ENCODE assay signal across 1 cellular context in the genomic region with DNA sequence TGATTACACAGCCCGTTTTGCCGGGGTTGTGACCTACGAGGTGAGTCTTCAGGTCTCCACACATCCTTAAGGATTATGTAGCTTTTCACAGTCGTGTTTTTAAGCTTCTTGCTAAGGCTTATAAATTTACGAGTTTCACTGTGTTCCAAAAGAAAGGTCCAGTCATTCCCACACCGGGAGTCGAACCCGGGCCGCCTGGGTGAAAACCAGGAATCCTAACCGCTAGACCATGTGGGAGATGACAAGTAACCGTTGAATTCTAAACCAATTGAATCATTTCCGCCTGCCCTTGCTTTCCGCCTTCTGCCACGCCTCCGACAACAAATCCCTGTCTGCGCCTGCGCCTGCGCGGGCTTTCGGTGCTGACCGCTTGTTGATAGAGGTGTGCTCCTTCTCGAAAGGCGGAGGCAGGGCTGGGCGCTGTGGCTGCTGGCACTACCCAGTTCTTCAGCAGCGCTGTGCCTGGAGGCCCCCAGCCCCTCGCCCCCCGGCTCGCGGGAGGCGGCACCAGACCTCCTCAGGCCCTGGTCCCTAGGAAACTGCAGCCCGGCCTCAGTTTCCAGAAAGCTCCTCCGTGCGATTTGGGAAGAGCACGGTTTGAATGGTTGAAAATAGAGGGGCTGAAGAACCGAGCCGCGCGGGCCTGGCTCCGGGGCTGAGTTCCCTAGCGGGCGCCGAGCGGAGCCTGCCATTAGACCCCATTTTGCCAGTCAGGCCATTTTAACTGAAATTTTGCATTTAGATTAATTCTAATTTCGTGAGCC.
TF ChIP-seq lines count a peak whose summit lies in the region.

No MANE protein-coding gene starts in this region.

TF ChIP-seq in HepG2, 621 proteins besides CTCF, POLR2A, EP300 and RAD21 (continued from another document and continues in another):
- TF ChIP-seq, protein P1, sequence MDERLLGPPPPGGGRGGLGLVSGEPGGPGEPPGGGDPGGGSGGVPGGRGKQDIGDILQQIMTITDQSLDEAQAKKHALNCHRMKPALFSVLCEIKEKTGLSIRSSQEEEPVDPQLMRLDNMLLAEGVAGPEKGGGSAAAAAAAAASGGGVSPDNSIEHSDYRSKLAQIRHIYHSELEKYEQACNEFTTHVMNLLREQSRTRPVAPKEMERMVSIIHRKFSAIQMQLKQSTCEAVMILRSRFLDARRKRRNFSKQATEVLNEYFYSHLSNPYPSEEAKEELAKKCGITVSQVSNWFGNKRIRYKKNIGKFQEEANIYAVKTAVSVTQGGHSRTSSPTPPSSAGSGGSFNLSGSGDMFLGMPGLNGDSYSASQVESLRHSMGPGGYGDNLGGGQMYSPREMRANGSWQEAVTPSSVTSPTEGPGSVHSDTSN (CRISPR knock-in tag; IDR thresholded peaks at IDR 0.05) = no peak
- peak; percentile 76; the same call in 1 of the 2 replicates for TF ChIP-seq ZFP37 (CRISPR knock-in tag; IDR thresholded peaks at IDR 0.05; ENCODE audit: borderline replicate concordance)
- TF ChIP-seq SALL2 (CRISPR knock-in tag; IDR thresholded peaks at IDR 0.05) = peak; percentile 62; the same call in 1 of the 2 replicates
- peak; percentile 79 for TF ChIP-seq ZNF331 (CRISPR knock-in tag; IDR thresholded peaks at IDR 0.05)
- no peak for TF ChIP-seq SRSF9 (IDR thresholded peaks at IDR 0.05; ENCODE audit: borderline replicate concordance, insufficient read depth, low read depth, low read length, poor library complexity, severe bottlenecking)
- TF ChIP-seq MEIS1 (CRISPR knock-in tag; IDR thresholded peaks at IDR 0.05; ENCODE audit: borderline replicate concordance) = peak; percentile 74; the same call in 1 of the 2 replicates
- TF ChIP-seq ZNF605 (CRISPR knock-in tag; IDR thresholded peaks at IDR 0.05) = peak; percentile 81
- peak; percentile 86; the same call in 1 of the 2 replicates for TF ChIP-seq ZNF547 (CRISPR knock-in tag; IDR thresholded peaks at IDR 0.05)
- peak; percentile 59; the same call in 1 of the 2 replicates for TF ChIP-seq ZNF343 (CRISPR knock-in tag; IDR thresholded peaks at IDR 0.05)
- no peak for TF ChIP-seq ZFP82 (CRISPR knock-in tag; IDR thresholded peaks at IDR 0.05; ENCODE audit: borderline replicate concordance)
- peak; percentile 55; the same call in 1 of the 2 replicates for TF ChIP-seq ZSCAN12 (CRISPR knock-in tag; IDR thresholded peaks at IDR 0.05)
- TF ChIP-seq ZNF792 (CRISPR knock-in tag; IDR thresholded peaks at IDR 0.05) = peak; percentile 77
- TF ChIP-seq, protein P2, sequence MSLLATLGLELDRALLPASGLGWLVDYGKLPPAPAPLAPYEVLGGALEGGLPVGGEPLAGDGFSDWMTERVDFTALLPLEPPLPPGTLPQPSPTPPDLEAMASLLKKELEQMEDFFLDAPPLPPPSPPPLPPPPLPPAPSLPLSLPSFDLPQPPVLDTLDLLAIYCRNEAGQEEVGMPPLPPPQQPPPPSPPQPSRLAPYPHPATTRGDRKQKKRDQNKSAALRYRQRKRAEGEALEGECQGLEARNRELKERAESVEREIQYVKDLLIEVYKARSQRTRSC (CRISPR knock-in tag; IDR thresholded peaks at IDR 0.05; ENCODE audit: low read depth) = 0 out of 2 replicates have a peak, but pooled peaks have one; percentile 47
- peak; percentile 60 for TF ChIP-seq YY1 (IDR thresholded peaks at IDR 0.05; ENCODE audit: insufficient read depth, insufficient replicate concordance, low read depth, low read length)
- peak; percentile 80 for TF ChIP-seq TOPORS (CRISPR knock-in tag; IDR thresholded peaks at IDR 0.05)
- TF ChIP-seq, protein P3, sequence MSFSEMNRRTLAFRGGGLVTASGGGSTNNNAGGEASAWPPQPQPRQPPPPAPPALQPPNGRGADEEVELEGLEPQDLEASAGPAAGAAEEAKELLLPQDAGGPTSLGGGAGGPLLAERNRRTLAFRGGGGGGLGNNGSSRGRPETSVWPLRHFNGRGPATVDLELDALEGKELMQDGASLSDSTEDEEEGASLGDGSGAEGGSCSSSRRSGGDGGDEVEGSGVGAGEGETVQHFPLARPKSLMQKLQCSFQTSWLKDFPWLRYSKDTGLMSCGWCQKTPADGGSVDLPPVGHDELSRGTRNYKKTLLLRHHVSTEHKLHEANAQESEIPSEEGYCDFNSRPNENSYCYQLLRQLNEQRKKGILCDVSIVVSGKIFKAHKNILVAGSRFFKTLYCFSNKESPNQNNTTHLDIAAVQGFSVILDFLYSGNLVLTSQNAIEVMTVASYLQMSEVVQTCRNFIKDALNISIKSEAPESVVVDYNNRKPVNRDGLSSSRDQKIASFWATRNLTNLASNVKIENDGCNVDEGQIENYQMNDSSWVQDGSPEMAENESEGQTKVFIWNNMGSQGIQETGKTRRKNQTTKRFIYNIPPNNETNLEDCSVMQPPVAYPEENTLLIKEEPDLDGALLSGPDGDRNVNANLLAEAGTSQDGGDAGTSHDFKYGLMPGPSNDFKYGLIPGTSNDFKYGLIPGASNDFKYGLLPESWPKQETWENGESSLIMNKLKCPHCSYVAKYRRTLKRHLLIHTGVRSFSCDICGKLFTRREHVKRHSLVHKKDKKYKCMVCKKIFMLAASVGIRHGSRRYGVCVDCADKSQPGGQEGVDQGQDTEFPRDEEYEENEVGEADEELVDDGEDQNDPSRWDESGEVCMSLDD (CRISPR knock-in tag; IDR thresholded peaks at IDR 0.05; ENCODE audit: borderline replicate concordance) = peak; percentile 44; the same call in 1 of the 2 replicates
- TF ChIP-seq, protein P4, sequence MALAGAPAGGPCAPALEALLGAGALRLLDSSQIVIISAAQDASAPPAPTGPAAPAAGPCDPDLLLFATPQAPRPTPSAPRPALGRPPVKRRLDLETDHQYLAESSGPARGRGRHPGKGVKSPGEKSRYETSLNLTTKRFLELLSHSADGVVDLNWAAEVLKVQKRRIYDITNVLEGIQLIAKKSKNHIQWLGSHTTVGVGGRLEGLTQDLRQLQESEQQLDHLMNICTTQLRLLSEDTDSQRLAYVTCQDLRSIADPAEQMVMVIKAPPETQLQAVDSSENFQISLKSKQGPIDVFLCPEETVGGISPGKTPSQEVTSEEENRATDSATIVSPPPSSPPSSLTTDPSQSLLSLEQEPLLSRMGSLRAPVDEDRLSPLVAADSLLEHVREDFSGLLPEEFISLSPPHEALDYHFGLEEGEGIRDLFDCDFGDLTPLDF (CRISPR knock-in tag; IDR thresholded peaks at IDR 0.05) = peak; percentile 87
- no peak for TF ChIP-seq SOX6 (IDR thresholded peaks at IDR 0.05)
- peak; percentile 56 for TF ChIP-seq SOX6 (CRISPR knock-in tag; IDR thresholded peaks at IDR 0.05)
- TF ChIP-seq, protein P5, sequence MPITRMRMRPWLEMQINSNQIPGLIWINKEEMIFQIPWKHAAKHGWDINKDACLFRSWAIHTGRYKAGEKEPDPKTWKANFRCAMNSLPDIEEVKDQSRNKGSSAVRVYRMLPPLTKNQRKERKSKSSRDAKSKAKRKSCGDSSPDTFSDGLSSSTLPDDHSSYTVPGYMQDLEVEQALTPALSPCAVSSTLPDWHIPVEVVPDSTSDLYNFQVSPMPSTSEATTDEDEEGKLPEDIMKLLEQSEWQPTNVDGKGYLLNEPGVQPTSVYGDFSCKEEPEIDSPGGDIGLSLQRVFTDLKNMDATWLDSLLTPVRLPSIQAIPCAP (CRISPR knock-in tag; IDR thresholded peaks at IDR 0.05; ENCODE audit: low read depth) = no peak
- TF ChIP-seq ZNF382 (CRISPR knock-in tag; IDR thresholded peaks at IDR 0.05; ENCODE audit: borderline replicate concordance) = no peak
- TF ChIP-seq, protein P6, sequence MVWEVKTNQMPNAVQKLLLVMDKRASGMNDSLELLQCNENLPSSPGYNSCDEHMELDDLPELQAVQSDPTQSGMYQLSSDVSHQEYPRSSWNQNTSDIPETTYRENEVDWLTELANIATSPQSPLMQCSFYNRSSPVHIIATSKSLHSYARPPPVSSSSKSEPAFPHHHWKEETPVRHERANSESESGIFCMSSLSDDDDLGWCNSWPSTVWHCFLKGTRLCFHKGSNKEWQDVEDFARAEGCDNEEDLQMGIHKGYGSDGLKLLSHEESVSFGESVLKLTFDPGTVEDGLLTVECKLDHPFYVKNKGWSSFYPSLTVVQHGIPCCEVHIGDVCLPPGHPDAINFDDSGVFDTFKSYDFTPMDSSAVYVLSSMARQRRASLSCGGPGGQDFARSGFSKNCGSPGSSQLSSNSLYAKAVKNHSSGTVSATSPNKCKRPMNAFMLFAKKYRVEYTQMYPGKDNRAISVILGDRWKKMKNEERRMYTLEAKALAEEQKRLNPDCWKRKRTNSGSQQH (CRISPR knock-in tag; IDR thresholded peaks at IDR 0.05; ENCODE audit: low read depth) = peak; percentile 33; the same call in 1 of the 2 replicates
- TF ChIP-seq, protein P7, sequence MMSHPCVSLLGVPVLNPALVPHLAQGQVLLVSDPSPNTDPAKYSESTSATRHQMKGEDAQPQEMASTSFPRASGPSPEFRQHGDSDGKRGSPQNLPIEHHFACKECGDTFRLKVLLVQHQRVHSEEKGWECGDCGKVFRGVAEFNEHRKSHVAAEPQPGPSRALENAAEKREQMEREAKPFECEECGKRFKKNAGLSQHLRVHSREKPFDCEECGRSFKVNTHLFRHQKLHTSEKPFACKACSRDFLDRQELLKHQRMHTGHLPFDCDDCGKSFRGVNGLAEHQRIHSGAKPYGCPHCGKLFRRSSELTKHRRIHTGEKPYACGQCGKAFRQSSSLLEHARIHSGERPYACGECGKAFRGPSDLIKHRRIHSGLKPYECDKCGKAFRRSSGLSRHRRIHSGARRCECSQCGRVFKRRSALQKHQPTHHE (CRISPR knock-in tag; IDR thresholded peaks at IDR 0.05; ENCODE audit: borderline replicate concordance) = peak; percentile 52; the same call in 1 of the 2 replicates
- TF ChIP-seq ZNF777 (CRISPR knock-in tag; IDR thresholded peaks at IDR 0.05) = 0 out of 2 replicates have a peak, but pooled peaks have one; percentile 30
- TF ChIP-seq, protein P8, sequence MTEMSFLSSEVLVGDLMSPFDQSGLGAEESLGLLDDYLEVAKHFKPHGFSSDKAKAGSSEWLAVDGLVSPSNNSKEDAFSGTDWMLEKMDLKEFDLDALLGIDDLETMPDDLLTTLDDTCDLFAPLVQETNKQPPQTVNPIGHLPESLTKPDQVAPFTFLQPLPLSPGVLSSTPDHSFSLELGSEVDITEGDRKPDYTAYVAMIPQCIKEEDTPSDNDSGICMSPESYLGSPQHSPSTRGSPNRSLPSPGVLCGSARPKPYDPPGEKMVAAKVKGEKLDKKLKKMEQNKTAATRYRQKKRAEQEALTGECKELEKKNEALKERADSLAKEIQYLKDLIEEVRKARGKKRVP (CRISPR knock-in tag; IDR thresholded peaks at IDR 0.05) = no peak
- TF ChIP-seq ZNF570 (CRISPR knock-in tag; IDR thresholded peaks at IDR 0.05; ENCODE audit: borderline replicate concordance) = no peak
- peak in 1 of 2 experiments; percentile 51; a peak in 1 of 4 replicates for TF ChIP-seq KLF16 (CRISPR knock-in tag; IDR thresholded peaks at IDR 0.05)
- peak; percentile 58; the same call in 1 of the 2 replicates for TF ChIP-seq ZNF350 (CRISPR knock-in tag; IDR thresholded peaks at IDR 0.05; ENCODE audit: borderline replicate concordance, low read depth)
- TF ChIP-seq, protein P9, sequence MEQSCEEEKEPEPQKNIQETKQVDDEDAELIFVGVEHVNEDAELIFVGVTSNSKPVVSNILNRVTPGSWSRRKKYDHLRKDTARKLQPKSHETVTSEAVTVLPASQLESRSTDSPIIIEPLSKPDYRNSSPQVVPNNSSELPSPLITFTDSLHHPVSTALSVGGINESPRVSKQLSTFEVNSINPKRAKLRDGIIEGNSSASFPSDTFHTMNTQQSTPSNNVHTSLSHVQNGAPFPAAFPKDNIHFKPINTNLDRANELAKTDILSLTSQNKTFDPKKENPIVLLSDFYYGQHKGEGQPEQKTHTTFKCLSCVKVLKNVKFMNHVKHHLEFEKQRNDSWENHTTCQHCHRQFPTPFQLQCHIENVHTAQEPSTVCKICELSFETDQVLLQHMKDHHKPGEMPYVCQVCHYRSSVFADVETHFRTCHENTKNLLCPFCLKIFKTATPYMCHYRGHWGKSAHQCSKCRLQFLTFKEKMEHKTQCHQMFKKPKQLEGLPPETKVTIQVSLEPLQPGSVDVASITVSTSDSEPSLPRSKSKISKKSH (CRISPR knock-in tag; IDR thresholded peaks at IDR 0.05; ENCODE audit: borderline replicate concordance) = peak; percentile 64; the same call in 1 of the 2 replicates
- TF ChIP-seq TBX2 (CRISPR knock-in tag; IDR thresholded peaks at IDR 0.05; ENCODE audit: borderline replicate concordance) = peak; percentile 69; the same call in 1 of the 2 replicates
- peak; percentile 79; the same call in 1 of the 2 replicates for TF ChIP-seq KDM5B (CRISPR knock-in tag; IDR thresholded peaks at IDR 0.05; ENCODE audit: borderline replicate concordance)
- TF ChIP-seq ZNF205 (CRISPR knock-in tag; IDR thresholded peaks at IDR 0.05) = peak; percentile 42; the same call in 1 of the 2 replicates
- TF ChIP-seq YEATS4 (CRISPR knock-in tag; IDR thresholded peaks at IDR 0.05; ENCODE audit: borderline replicate concordance) = peak; percentile 7; the same call in 1 of the 2 replicates
- TF ChIP-seq SRSF1 (optimal IDR thresholded peaks at IDR 0.05; ENCODE audit: low read depth, low read length) = no peak
- peak; percentile 59; the same call in 1 of the 2 replicates for TF ChIP-seq ZNF616 (CRISPR knock-in tag; IDR thresholded peaks at IDR 0.05; ENCODE audit: low read depth)
- no peak for TF ChIP-seq KDM1A (CRISPR knock-in tag; IDR thresholded peaks at IDR 0.05)
- TF ChIP-seq ZNF24 (IDR thresholded peaks at IDR 0.05) = peak; percentile 98
- TF ChIP-seq MYC (CRISPR knock-in tag; IDR thresholded peaks at IDR 0.05; ENCODE audit: borderline replicate concordance) = peak; percentile 72; the same call in 1 of the 2 replicates
- peak; percentile 45; the same call in 1 of the 2 replicates for TF ChIP-seq CHD4 (IDR thresholded peaks at IDR 0.05; ENCODE audit: borderline replicate concordance, low read length)
- peak; percentile 67; the same call in 1 of the 2 replicates for TF ChIP-seq JUN (CRISPR knock-in tag; IDR thresholded peaks at IDR 0.05)
- TF ChIP-seq CBX1 (IDR thresholded peaks at IDR 0.05; ENCODE audit: low read depth) = peak; percentile 88
- no peak for TF ChIP-seq NFE2 (CRISPR knock-in tag; IDR thresholded peaks at IDR 0.05)
- TF ChIP-seq SATB2 (CRISPR knock-in tag; IDR thresholded peaks at IDR 0.05) = peak; percentile 43; the same call in 1 of the 2 replicates
- TF ChIP-seq, protein P10, sequence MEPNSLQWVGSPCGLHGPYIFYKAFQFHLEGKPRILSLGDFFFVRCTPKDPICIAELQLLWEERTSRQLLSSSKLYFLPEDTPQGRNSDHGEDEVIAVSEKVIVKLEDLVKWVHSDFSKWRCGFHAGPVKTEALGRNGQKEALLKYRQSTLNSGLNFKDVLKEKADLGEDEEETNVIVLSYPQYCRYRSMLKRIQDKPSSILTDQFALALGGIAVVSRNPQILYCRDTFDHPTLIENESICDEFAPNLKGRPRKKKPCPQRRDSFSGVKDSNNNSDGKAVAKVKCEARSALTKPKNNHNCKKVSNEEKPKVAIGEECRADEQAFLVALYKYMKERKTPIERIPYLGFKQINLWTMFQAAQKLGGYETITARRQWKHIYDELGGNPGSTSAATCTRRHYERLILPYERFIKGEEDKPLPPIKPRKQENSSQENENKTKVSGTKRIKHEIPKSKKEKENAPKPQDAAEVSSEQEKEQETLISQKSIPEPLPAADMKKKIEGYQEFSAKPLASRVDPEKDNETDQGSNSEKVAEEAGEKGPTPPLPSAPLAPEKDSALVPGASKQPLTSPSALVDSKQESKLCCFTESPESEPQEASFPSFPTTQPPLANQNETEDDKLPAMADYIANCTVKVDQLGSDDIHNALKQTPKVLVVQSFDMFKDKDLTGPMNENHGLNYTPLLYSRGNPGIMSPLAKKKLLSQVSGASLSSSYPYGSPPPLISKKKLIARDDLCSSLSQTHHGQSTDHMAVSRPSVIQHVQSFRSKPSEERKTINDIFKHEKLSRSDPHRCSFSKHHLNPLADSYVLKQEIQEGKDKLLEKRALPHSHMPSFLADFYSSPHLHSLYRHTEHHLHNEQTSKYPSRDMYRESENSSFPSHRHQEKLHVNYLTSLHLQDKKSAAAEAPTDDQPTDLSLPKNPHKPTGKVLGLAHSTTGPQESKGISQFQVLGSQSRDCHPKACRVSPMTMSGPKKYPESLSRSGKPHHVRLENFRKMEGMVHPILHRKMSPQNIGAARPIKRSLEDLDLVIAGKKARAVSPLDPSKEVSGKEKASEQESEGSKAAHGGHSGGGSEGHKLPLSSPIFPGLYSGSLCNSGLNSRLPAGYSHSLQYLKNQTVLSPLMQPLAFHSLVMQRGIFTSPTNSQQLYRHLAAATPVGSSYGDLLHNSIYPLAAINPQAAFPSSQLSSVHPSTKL (CRISPR knock-in tag; IDR thresholded peaks at IDR 0.05) = peak; percentile 67
